In the genomic region with DNA sequence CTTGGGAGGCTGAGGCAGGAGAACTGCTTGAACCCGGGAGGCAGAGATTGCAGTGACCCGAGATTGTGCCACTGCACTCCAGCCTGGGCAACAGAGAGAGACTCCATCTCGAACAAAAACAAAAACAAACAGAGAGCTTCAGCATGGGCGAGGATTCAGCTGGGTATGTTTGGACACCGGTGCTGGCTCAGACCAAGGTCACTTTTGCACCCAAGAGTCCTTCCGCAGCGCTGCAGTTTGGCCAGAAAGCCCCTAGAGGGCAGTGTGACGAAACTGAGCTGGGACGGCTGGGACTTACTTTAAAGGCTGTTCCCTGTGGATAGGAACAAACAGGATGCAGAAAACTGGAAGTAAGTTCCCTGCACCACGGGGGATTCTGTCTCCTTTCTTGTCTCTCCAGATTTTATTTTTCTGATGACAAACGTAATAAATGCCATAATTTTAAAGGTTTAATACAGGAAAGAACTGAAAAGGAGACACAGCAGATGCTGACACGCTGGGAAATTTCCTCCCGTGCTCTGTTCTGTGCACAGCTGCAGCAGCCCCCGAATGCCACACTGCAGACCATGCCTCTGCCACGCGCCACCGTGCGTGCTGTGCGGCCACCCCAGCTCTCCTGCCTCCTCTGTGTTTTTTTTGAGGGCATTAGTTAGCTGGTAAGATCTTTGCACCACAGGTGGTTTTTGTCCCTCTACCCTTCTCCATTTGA, we compare ENCODE assay signal across 1 cellular context.
TF ChIP-seq lines count a peak whose summit lies in the region.

No MANE protein-coding gene starts in this region.

TF ChIP-seq in HepG2, 621 proteins besides CTCF, POLR2A, EP300 and RAD21 (continued from another document and continues in another):
- TF ChIP-seq TP53 (CRISPR knock-in tag; conservative IDR thresholded peaks at IDR 0.05): no peak
- 0 out of 2 replicates have a peak, but pooled peaks have one; percentile 31 for TF ChIP-seq ZNF317 (CRISPR knock-in tag; IDR thresholded peaks at IDR 0.05)
- TF ChIP-seq KDM2A (CRISPR knock-in tag; IDR thresholded peaks at IDR 0.05; ENCODE audit: borderline replicate concordance, low read depth): peak; percentile 66; the same call in 1 of the 2 replicates
- TF ChIP-seq XRCC5 (optimal IDR thresholded peaks at IDR 0.05; ENCODE audit: low read length): peak; percentile 98
- no peak; the same call in 1 of the 2 replicates for TF ChIP-seq YEATS4 (CRISPR knock-in tag; IDR thresholded peaks at IDR 0.05; ENCODE audit: borderline replicate concordance)
- TF ChIP-seq TBX2 (CRISPR knock-in tag; IDR thresholded peaks at IDR 0.05; ENCODE audit: borderline replicate concordance): peak; percentile 91
- TF ChIP-seq SCMH1 (CRISPR knock-in tag; IDR thresholded peaks at IDR 0.05; ENCODE audit: borderline replicate concordance): no peak
- TF ChIP-seq, protein P1, sequence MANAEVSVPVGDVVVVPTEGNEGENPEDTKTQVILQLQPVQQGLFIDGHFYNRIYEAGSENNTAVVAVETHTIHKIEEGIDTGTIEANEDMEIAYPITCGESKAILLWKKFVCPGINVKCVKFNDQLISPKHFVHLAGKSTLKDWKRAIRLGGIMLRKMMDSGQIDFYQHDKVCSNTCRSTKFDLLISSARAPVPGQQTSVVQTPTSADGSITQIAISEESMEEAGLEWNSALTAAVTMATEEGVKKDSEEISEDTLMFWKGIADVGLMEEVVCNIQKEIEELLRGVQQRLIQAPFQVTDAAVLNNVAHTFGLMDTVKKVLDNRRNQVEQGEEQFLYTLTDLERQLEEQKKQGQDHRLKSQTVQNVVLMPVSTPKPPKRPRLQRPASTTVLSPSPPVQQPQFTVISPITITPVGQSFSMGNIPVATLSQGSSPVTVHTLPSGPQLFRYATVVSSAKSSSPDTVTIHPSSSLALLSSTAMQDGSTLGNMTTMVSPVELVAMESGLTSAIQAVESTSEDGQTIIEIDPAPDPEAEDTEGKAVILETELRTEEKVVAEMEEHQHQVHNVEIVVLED (CRISPR knock-in tag; IDR thresholded peaks at IDR 0.05; ENCODE audit: borderline replicate concordance): no peak; the same call in 1 of the 2 replicates
- TF ChIP-seq SAP130 (CRISPR knock-in tag; IDR thresholded peaks at IDR 0.05; ENCODE audit: low read depth): peak; percentile 85
- TF ChIP-seq HNRNPUL1 (IDR thresholded peaks at IDR 0.05; ENCODE audit: low read depth, low read length): no peak
- TF ChIP-seq ZMYM3 (CRISPR knock-in tag; IDR thresholded peaks at IDR 0.05): peak; percentile 79; the same call in 1 of the 2 replicates
- TF ChIP-seq ZNF550 (CRISPR knock-in tag; IDR thresholded peaks at IDR 0.05; ENCODE audit: borderline replicate concordance): no peak
- TF ChIP-seq NR3C1 (CRISPR knock-in tag; IDR thresholded peaks at IDR 0.05): no peak
- TF ChIP-seq, protein P2, sequence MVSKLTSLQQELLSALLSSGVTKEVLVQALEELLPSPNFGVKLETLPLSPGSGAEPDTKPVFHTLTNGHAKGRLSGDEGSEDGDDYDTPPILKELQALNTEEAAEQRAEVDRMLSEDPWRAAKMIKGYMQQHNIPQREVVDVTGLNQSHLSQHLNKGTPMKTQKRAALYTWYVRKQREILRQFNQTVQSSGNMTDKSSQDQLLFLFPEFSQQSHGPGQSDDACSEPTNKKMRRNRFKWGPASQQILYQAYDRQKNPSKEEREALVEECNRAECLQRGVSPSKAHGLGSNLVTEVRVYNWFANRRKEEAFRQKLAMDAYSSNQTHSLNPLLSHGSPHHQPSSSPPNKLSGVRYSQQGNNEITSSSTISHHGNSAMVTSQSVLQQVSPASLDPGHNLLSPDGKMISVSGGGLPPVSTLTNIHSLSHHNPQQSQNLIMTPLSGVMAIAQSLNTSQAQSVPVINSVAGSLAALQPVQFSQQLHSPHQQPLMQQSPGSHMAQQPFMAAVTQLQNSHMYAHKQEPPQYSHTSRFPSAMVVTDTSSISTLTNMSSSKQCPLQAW (CRISPR knock-in tag; IDR thresholded peaks at IDR 0.05): peak; percentile 84
- peak; percentile 53; the same call in 1 of the 2 replicates for TF ChIP-seq HDAC2 (CRISPR knock-in tag; IDR thresholded peaks at IDR 0.05)
- TF ChIP-seq ZNF75D (CRISPR knock-in tag; IDR thresholded peaks at IDR 0.05; ENCODE audit: borderline replicate concordance): no peak
- peak; percentile 73 for TF ChIP-seq TEAD3 (CRISPR knock-in tag; optimal IDR thresholded peaks at IDR 0.05; ENCODE audit: borderline replicate concordance)
- peak; percentile 68 for TF ChIP-seq HOXA3 (CRISPR knock-in tag; IDR thresholded peaks at IDR 0.05)
- TF ChIP-seq, protein P3, sequence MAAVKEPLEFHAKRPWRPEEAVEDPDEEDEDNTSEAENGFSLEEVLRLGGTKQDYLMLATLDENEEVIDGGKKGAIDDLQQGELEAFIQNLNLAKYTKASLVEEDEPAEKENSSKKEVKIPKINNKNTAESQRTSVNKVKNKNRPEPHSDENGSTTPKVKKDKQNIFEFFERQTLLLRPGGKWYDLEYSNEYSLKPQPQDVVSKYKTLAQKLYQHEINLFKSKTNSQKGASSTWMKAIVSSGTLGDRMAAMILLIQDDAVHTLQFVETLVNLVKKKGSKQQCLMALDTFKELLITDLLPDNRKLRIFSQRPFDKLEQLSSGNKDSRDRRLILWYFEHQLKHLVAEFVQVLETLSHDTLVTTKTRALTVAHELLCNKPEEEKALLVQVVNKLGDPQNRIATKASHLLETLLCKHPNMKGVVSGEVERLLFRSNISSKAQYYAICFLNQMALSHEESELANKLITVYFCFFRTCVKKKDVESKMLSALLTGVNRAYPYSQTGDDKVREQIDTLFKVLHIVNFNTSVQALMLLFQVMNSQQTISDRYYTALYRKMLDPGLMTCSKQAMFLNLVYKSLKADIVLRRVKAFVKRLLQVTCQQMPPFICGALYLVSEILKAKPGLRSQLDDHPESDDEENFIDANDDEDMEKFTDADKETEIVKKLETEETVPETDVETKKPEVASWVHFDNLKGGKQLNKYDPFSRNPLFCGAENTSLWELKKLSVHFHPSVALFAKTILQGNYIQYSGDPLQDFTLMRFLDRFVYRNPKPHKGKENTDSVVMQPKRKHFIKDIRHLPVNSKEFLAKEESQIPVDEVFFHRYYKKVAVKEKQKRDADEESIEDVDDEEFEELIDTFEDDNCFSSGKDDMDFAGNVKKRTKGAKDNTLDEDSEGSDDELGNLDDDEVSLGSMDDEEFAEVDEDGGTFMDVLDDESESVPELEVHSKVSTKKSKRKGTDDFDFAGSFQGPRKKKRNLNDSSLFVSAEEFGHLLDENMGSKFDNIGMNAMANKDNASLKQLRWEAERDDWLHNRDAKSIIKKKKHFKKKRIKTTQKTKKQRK (IDR thresholded peaks at IDR 0.05; ENCODE audit: low read length): no peak
- TF ChIP-seq, protein P4, sequence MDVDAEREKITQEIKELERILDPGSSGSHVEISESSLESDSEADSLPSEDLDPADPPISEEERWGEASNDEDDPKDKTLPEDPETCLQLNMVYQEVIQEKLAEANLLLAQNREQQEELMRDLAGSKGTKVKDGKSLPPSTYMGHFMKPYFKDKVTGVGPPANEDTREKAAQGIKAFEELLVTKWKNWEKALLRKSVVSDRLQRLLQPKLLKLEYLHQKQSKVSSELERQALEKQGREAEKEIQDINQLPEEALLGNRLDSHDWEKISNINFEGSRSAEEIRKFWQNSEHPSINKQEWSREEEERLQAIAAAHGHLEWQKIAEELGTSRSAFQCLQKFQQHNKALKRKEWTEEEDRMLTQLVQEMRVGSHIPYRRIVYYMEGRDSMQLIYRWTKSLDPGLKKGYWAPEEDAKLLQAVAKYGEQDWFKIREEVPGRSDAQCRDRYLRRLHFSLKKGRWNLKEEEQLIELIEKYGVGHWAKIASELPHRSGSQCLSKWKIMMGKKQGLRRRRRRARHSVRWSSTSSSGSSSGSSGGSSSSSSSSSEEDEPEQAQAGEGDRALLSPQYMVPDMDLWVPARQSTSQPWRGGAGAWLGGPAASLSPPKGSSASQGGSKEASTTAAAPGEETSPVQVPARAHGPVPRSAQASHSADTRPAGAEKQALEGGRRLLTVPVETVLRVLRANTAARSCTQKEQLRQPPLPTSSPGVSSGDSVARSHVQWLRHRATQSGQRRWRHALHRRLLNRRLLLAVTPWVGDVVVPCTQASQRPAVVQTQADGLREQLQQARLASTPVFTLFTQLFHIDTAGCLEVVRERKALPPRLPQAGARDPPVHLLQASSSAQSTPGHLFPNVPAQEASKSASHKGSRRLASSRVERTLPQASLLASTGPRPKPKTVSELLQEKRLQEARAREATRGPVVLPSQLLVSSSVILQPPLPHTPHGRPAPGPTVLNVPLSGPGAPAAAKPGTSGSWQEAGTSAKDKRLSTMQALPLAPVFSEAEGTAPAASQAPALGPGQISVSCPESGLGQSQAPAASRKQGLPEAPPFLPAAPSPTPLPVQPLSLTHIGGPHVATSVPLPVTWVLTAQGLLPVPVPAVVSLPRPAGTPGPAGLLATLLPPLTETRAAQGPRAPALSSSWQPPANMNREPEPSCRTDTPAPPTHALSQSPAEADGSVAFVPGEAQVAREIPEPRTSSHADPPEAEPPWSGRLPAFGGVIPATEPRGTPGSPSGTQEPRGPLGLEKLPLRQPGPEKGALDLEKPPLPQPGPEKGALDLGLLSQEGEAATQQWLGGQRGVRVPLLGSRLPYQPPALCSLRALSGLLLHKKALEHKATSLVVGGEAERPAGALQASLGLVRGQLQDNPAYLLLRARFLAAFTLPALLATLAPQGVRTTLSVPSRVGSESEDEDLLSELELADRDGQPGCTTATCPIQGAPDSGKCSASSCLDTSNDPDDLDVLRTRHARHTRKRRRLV (CRISPR knock-in tag; IDR thresholded peaks at IDR 0.05): 0 out of 2 replicates have a peak, but pooled peaks have one; percentile 40
- TF ChIP-seq, protein P5, sequence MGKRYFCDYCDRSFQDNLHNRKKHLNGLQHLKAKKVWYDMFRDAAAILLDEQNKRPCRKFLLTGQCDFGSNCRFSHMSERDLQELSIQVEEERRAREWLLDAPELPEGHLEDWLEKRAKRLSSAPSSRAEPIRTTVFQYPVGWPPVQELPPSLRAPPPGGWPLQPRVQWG (CRISPR knock-in tag; IDR thresholded peaks at IDR 0.05; ENCODE audit: borderline replicate concordance, low read depth): no peak
- TF ChIP-seq, protein P6, sequence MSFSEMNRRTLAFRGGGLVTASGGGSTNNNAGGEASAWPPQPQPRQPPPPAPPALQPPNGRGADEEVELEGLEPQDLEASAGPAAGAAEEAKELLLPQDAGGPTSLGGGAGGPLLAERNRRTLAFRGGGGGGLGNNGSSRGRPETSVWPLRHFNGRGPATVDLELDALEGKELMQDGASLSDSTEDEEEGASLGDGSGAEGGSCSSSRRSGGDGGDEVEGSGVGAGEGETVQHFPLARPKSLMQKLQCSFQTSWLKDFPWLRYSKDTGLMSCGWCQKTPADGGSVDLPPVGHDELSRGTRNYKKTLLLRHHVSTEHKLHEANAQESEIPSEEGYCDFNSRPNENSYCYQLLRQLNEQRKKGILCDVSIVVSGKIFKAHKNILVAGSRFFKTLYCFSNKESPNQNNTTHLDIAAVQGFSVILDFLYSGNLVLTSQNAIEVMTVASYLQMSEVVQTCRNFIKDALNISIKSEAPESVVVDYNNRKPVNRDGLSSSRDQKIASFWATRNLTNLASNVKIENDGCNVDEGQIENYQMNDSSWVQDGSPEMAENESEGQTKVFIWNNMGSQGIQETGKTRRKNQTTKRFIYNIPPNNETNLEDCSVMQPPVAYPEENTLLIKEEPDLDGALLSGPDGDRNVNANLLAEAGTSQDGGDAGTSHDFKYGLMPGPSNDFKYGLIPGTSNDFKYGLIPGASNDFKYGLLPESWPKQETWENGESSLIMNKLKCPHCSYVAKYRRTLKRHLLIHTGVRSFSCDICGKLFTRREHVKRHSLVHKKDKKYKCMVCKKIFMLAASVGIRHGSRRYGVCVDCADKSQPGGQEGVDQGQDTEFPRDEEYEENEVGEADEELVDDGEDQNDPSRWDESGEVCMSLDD (CRISPR knock-in tag; IDR thresholded peaks at IDR 0.05; ENCODE audit: borderline replicate concordance): no peak
- TF ChIP-seq REL (CRISPR knock-in tag; conservative IDR thresholded peaks at IDR 0.05): no peak
- TF ChIP-seq CCDC6 (CRISPR knock-in tag; IDR thresholded peaks at IDR 0.05): 0 out of 2 replicates have a peak, but pooled peaks have one; percentile 26
- no peak for TF ChIP-seq ZFAT (CRISPR knock-in tag; conservative IDR thresholded peaks at IDR 0.05)
- TF ChIP-seq PHF20 (CRISPR knock-in tag; IDR thresholded peaks at IDR 0.05): no peak
- TF ChIP-seq, protein P7, sequence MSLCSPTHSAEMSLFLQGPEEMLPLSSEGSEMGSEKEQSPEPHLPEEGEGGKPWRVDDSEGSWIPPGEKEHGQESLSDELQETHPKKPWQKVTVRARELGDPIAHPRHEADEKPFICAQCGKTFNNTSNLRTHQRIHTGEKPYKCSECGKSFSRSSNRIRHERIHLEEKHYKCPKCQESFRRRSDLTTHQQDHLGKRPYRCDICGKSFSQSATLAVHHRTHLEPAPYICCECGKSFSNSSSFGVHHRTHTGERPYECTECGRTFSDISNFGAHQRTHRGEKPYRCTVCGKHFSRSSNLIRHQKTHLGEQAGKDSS (CRISPR knock-in tag; IDR thresholded peaks at IDR 0.05; ENCODE audit: borderline replicate concordance, low read depth): no peak
- peak; percentile 38; the same call in 1 of the 2 replicates for TF ChIP-seq ZKSCAN1 (IDR thresholded peaks at IDR 0.05; ENCODE audit: low read length)
- TF ChIP-seq, protein P8, sequence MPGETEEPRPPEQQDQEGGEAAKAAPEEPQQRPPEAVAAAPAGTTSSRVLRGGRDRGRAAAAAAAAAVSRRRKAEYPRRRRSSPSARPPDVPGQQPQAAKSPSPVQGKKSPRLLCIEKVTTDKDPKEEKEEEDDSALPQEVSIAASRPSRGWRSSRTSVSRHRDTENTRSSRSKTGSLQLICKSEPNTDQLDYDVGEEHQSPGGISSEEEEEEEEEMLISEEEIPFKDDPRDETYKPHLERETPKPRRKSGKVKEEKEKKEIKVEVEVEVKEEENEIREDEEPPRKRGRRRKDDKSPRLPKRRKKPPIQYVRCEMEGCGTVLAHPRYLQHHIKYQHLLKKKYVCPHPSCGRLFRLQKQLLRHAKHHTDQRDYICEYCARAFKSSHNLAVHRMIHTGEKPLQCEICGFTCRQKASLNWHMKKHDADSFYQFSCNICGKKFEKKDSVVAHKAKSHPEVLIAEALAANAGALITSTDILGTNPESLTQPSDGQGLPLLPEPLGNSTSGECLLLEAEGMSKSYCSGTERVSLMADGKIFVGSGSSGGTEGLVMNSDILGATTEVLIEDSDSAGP (CRISPR knock-in tag; IDR thresholded peaks at IDR 0.05; ENCODE audit: borderline replicate concordance): peak; percentile 45; the same call in 1 of the 2 replicates
- no peak for TF ChIP-seq ZNF468 (CRISPR knock-in tag; IDR thresholded peaks at IDR 0.05)
- TF ChIP-seq ZBTB1 (CRISPR knock-in tag; IDR thresholded peaks at IDR 0.05; ENCODE audit: borderline replicate concordance): no peak
- TF ChIP-seq ZNF232 (CRISPR knock-in tag; IDR thresholded peaks at IDR 0.05; ENCODE audit: borderline replicate concordance): 0 out of 2 replicates have a peak, but pooled peaks have one; percentile 46
- TF ChIP-seq ZNF768 (CRISPR knock-in tag; IDR thresholded peaks at IDR 0.05): peak; percentile 9; the same call in 1 of the 2 replicates
